8 cellular contexts compared by ENCODE assay signal in genomic region chr3:129317014-129317771, GRCh38. TPM values are rescaled to one million over a fixed set of nuclear protein-coding genes. Genes with fewer than 3 reads are reported as not detected.
A peak's percentile ranks its signal among the peaks of the same experiment; 100 is the strongest.
DNase-seq lines count a peak whose midpoint lies in the region; ATAC-seq lines count a peak whose summit lies in the region.

No MANE protein-coding gene starts in this region.

- H3K9ac ChIP-seq in HUES48 (ENCODE audit: low read depth, low read length) (no peak overlapping the region), iPS-15b (ENCODE audit: low read depth, low read length) (peak overlapping the region; percentile 24), skeletal muscle tissue (ENCODE audit: low read depth in 1 of 3, low read length in 3 of 3) (peak overlapping the region; percentile 83 to 93 (median 86))

- peak overlapping the region; percentile 66 for H3K27ac ChIP-seq in HUES48 (ENCODE audit: low read depth, low read length)
- peak overlapping the region; percentile 93 for H3K27ac ChIP-seq in skeletal muscle tissue (ENCODE audit: low read depth, low read length)

- POLR2A ChIA-PET in activated CD8-positive, alpha-beta T cell treated with anti-CD3 and anti-CD28 coated beads, Interleukin-2, amount 10 ng/mL, durations not matched to agents 7 days and 5 days (lab: Charles Lee): interaction anchor here (0.9 to 4.8 kb wide), 37 partner anchors 10 to 575 kb away, joined by 3 to 50 read pairs (median 6); partner anchors contain the start of genes ACAD9, CNBP, EFCAB12 and HMCES

- DNase-seq in activated CD8-positive, alpha-beta T cell treated with anti-CD3 and anti-CD28 coated beads, Interleukin-2, amount 10 ng/mL, durations not matched to agents 7 days and 5 days: no peak
- no peak for DNase-seq in NCI-H1930 (lab: John Stamatoyannopoulos, UW)
- no peak for DNase-seq in activated T-cell treated with anti-CD3 and anti-CD28 coated beads, Interleukin-2, amount 50 U/mL, for 1 hour

- H3K9me3 ChIP-seq in HUES48 (ENCODE audit: control insufficient read depth, insufficient read depth, low read length) (no peaks in the 10 kb centered on the region), iPS-15b (ENCODE audit: control insufficient read depth, insufficient read depth, low read length) (no peaks in the 10 kb centered on the region), skeletal muscle tissue (ENCODE audit: control insufficient read depth in 3 of 3, low read length in 3 of 3) (no peaks in the 10 kb centered on the region)

- peaks cover 28% of the 10 kb centered on the region for H3K4me1 Mint-ChIP-seq in activated CD8-positive, alpha-beta T cell treated with anti-CD3 and anti-CD28 coated beads, Interleukin-2, amount 10 ng/mL, durations not matched to agents 7 days and 5 days (ENCODE audit: low read depth)

- CTCF ChIA-PET in activated CD8-positive, alpha-beta T cell treated with anti-CD3 and anti-CD28 coated beads, Interleukin-2, amount 10 ng/mL, durations not matched to agents 7 days and 5 days (lab: Charles Lee): interaction anchor here (0.5 to 3.5 kb wide), 11 partner anchors 9 to 438 kb away, joined by 3 to 22 read pairs (median 5); partner anchors contain the start of genes ACAD9 and HMCES

- peak overlapping the region; percentile 29 for H3K4me3 Mint-ChIP-seq in activated CD8-positive, alpha-beta T cell treated with anti-CD3 and anti-CD28 coated beads, Interleukin-2, amount 10 ng/mL, durations not matched to agents 7 days and 5 days

- peaks cover 25% of the 10 kb centered on the region for H3K36me3 ChIP-seq in HUES48 (ENCODE audit: control insufficient read depth, insufficient read depth, low read length)
- peaks cover 4% of the 10 kb centered on the region for H3K36me3 ChIP-seq in iPS-15b (ENCODE audit: control insufficient read depth, insufficient read depth, low read length)
- peaks cover 7 to 10% (median 8%) of the 10 kb centered on the region in 3 donors for H3K36me3 ChIP-seq in skeletal muscle tissue (ENCODE audit: control insufficient read depth in 3 of 3, insufficient read depth in 3 of 3, low read length in 3 of 3)

- H3K27ac Mint-ChIP-seq in activated CD8-positive, alpha-beta T cell treated with anti-CD3 and anti-CD28 coated beads, Interleukin-2, amount 10 ng/mL, durations not matched to agents 7 days and 5 days: no peak overlapping the region

- peaks cover 8% of the 10 kb centered on the region for H3K36me3 Mint-ChIP-seq in activated CD8-positive, alpha-beta T cell treated with anti-CD3 and anti-CD28 coated beads, Interleukin-2, amount 10 ng/mL, durations not matched to agents 7 days and 5 days (ENCODE audit: low read depth)

- H3K4me1 ChIP-seq in HUES48 (ENCODE audit: control insufficient read depth, insufficient read depth, low read length): peaks cover 4% of the 10 kb centered on the region; the same call in 1 of the 2 replicates
- peaks cover 5% of the 10 kb centered on the region for H3K4me1 ChIP-seq in iPS-15b (ENCODE audit: control insufficient read depth, insufficient read depth, low read length)
- peaks cover 14 to 35% (median 20%) of the 10 kb centered on the region in 3 donors for H3K4me1 ChIP-seq in skeletal muscle tissue (ENCODE audit: control insufficient read depth in 3 of 3, insufficient read depth in 3 of 3, low read length in 3 of 3)

- no peaks in the 10 kb centered on the region for H3K9me3 Mint-ChIP-seq in activated CD8-positive, alpha-beta T cell treated with anti-CD3 and anti-CD28 coated beads, Interleukin-2, amount 10 ng/mL, durations not matched to agents 7 days and 5 days (ENCODE audit: insufficient read depth)

- H3K4me3 ChIP-seq in HUES48 (ENCODE audit: low read depth, low read length) (peak overlapping the region; percentile 99), iPS-15b (ENCODE audit: low read depth, low read length) (peak overlapping the region; percentile 73), skeletal muscle tissue (ENCODE audit: low read length in 3 of 3) (peak overlapping the region; percentile 69 to 86 (median 81))

- no peak for ATAC-seq in activated CD8-positive, alpha-beta T cell treated with anti-CD3 and anti-CD28 coated beads, Interleukin-2, amount 10 ng/mL, durations not matched to agents 7 days and 5 days
- ATAC-seq in GM18498 (IDR thresholded peaks at IDR 0.05; ENCODE audit: unreplicated experiment) (no peak), HG02885 (IDR thresholded peaks at IDR 0.05; ENCODE audit: poor library complexity, unreplicated experiment) (no peak)

- no peaks in the 10 kb centered on the region for H3K27me3 ChIP-seq in HUES48 (ENCODE audit: control insufficient read depth, insufficient read depth, low read length)
- H3K27me3 ChIP-seq in iPS-15b (ENCODE audit: control insufficient read depth, insufficient read depth, low read length): no peaks in the 10 kb centered on the region
- no peaks in the 10 kb centered on the region for H3K27me3 ChIP-seq in skeletal muscle tissue (ENCODE audit: control insufficient read depth in 3 of 3, insufficient read depth in 3 of 3, low read length in 3 of 3)

- no peaks in the 10 kb centered on the region for H3K27me3 Mint-ChIP-seq in activated CD8-positive, alpha-beta T cell treated with anti-CD3 and anti-CD28 coated beads, Interleukin-2, amount 10 ng/mL, durations not matched to agents 7 days and 5 days (ENCODE audit: low read depth)

RNA-seq across cellular contexts. Expression of gene HMCES, which starts 38.5 kb away (rescaled TPM):
- total RNA-seq in activated CD8-positive, alpha-beta T cell treated with anti-CD3 and anti-CD28 coated beads, Interleukin-2, amount 10 ng/mL, durations not matched to agents 7 days and 5 days: 10 to 100 TPM; 58.2 to 62.2 TPM
- total RNA-seq in skeletal muscle tissue: 17.2 TPM
